Comparison of ENCODE assay signal across 8 cellular contexts in the genomic region with DNA sequence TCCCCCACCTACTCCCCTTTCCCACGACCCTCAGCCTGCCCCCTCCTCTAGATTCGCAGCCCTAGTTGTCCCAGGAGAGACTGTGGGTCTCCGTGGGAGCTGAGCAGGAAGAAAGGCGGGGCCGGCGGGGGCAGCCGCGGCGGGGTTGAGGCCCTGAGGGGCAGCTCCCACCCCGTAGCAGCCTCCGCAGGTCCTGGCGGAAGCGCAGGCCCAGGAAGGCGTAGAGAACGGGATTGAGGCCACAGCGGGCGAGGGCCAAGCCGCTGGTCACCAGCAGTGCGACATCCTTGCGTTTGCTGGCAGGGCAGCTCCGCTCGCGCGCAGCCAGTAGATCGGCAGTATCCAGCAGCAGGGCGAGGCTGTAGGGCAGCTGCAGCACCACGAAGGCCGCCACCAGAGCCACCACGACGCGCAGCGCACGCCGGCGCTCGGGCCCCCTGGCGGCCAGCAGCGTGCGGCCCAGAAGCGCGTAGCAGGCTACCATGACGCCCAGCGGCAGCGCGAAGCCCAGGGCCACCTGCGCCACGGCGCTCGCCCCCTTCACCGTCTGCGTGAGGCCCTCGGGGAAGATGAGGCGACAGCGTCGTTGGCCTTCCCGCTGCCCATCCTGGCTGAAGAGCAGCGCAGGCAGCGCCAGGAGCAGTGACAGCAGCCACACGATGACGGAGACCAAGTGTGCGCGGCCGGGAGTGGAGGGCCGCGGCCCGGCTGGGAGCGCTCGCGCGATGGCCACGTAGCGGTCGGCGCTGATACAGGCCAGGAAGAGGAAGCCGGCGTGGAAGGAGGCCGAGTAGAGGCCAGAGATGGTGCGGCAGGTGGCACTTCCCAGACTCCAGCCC. TPM values are rescaled to one million over a fixed set of nuclear protein-coding genes. Genes with fewer than 3 reads are reported as not detected.
A peak's percentile ranks its signal among the peaks of the same experiment; 100 is the strongest.
DNase-seq lines count a peak whose midpoint lies in the region; ATAC-seq and TF ChIP-seq lines count a peak whose summit lies in the region.

No MANE protein-coding gene starts in this region.

- H3K27ac ChIP-seq in CD4-positive, alpha-beta T cell (ENCODE audit: low read depth, low read length) = no peak overlapping the region

- H3K4me3 ChIP-seq in epithelial cell of proximal tubule (ENCODE audit: low read depth, low read length) = peak overlapping the region; percentile 42
- H3K4me3 ChIP-seq in mucosa of descending colon = no peak overlapping the region

- CTCF ChIA-PET in CD4-positive, alpha-beta T cell (lab: Charles Lee) = interaction anchor here (0.6 to 2.8 kb wide), 10 partner anchors 8 to 804 kb away, joined by 3 to 24 read pairs (median 4); partner anchors contain the start of genes BECN1, DHX8, NKIRAS2 and PSMC3IP

- peaks cover 68% of the 10 kb centered on the region for H3K4me1 Mint-ChIP-seq in CD4-positive, alpha-beta T cell (ENCODE audit: low read depth)
- peaks cover 47 to 90% of the 10 kb centered on the region in 2 donors for H3K4me1 Mint-ChIP-seq in stimulated activated naive B cell treated with anti-CD40 and anti-IgM and Interleukin-4, amounts not matched to agents 10 μg/mL and 1 μg/mL and 100 μg/mL, for 72 hours

- no peaks in the 10 kb centered on the region for H3K36me3 ChIP-seq in mucosa of descending colon (ENCODE audit: low read depth)

- peak; percentile 52 to 79 (median 68) for DNase-seq in CD4-positive, alpha-beta T cell
- DNase-seq in NCI-H82 (lab: John Stamatoyannopoulos, UW) = peak; percentile 87
- DNase-seq in activated T-cell treated with anti-CD3 and anti-CD28 coated beads, Interleukin-2, amount 50 U/mL, for 1 hour = peak; percentile 82
- DNase-seq in epithelial cell of proximal tubule (ENCODE audit: low read depth) = no peak
- peak; percentile 83 to 89 (median 88) for DNase-seq in mucosa of descending colon
- DNase-seq in stimulated activated naive B cell treated with anti-CD40 and anti-IgM and Interleukin-4, amounts not matched to agents 10 μg/mL and 1 μg/mL and 100 μg/mL, for 72 hours = peak; percentile 67

- TF ChIP-seq CTCF in CD4-positive, alpha-beta T cell (IDR thresholded peaks at IDR 0.05) = peak; percentile 84
- TF ChIP-seq CTCF in epithelial cell of proximal tubule (conservative IDR thresholded peaks at IDR 0.05; ENCODE audit: low read depth, low read length) = peak; percentile 77
- TF ChIP-seq CTCF in mucosa of descending colon (IDR thresholded peaks at IDR 0.05) = peak; percentile 91

- no peaks in the 10 kb centered on the region for H3K36me3 Mint-ChIP-seq in CD4-positive, alpha-beta T cell (ENCODE audit: low read depth)
- H3K36me3 Mint-ChIP-seq in stimulated activated naive B cell treated with anti-CD40 and anti-IgM and Interleukin-4, amounts not matched to agents 10 μg/mL and 1 μg/mL and 100 μg/mL, for 72 hours = peaks cover 2 to 6% of the 10 kb centered on the region in 2 donors

- peaks cover 63% of the 10 kb centered on the region for H3K27me3 Mint-ChIP-seq in CD4-positive, alpha-beta T cell
- peaks cover 44 to 69% of the 10 kb centered on the region in 2 donors for H3K27me3 Mint-ChIP-seq in stimulated activated naive B cell treated with anti-CD40 and anti-IgM and Interleukin-4, amounts not matched to agents 10 μg/mL and 1 μg/mL and 100 μg/mL, for 72 hours

- peak overlapping the region; percentile 73 for H3K4me3 Mint-ChIP-seq in CD4-positive, alpha-beta T cell
- H3K4me3 Mint-ChIP-seq in stimulated activated naive B cell treated with anti-CD40 and anti-IgM and Interleukin-4, amounts not matched to agents 10 μg/mL and 1 μg/mL and 100 μg/mL, for 72 hours = peak overlapping the region; percentile 73 to 82

- peaks cover 52% of the 10 kb centered on the region for H3K27me3 ChIP-seq in CD4-positive, alpha-beta T cell (ENCODE audit: control insufficient read depth, insufficient read depth, low read length)

- POLR2A ChIA-PET in CD4-positive, alpha-beta T cell (lab: Charles Lee) = interaction anchor here (0.7 to 4.3 kb wide), 10 partner anchors 9 to 636 kb away, joined by 3 to 22 read pairs (median 3); partner anchors contain the start of genes PSMC3IP, RETREG3, STAT3 and TUBG1

- peak; percentile 35 for ATAC-seq in CD4-positive, alpha-beta T cell (ENCODE audit: poor library complexity)
- ATAC-seq in HG02798 (IDR thresholded peaks at IDR 0.05; ENCODE audit: poor library complexity, unreplicated experiment) (peak; percentile 22), mucosa of descending colon (peak; percentile 63), HG02938 (IDR thresholded peaks at IDR 0.05; ENCODE audit: unreplicated experiment) (no peak)
- peak; percentile 54 to 63 for ATAC-seq in stimulated activated naive B cell treated with anti-CD40 and anti-IgM and Interleukin-4, amounts not matched to agents 10 μg/mL and 1 μg/mL and 100 μg/mL, for 72 hours (replicated peaks)

- H3K9me3 Mint-ChIP-seq in CD4-positive, alpha-beta T cell = no peaks in the 10 kb centered on the region
- peaks cover 0 to 2% of the 10 kb centered on the region in 2 donors for H3K9me3 Mint-ChIP-seq in stimulated activated naive B cell treated with anti-CD40 and anti-IgM and Interleukin-4, amounts not matched to agents 10 μg/mL and 1 μg/mL and 100 μg/mL, for 72 hours

- peaks cover 72% of the 10 kb centered on the region for H3K4me1 ChIP-seq in mucosa of descending colon (ENCODE audit: low read depth)

- peak overlapping the region; percentile 79 for H3K27ac Mint-ChIP-seq in CD4-positive, alpha-beta T cell
- peak overlapping the region; percentile 85 for H3K27ac Mint-ChIP-seq in stimulated activated naive B cell treated with anti-CD40 and anti-IgM and Interleukin-4, amounts not matched to agents 10 μg/mL and 1 μg/mL and 100 μg/mL, for 72 hours

- H3K9me3 ChIP-seq in CD4-positive, alpha-beta T cell (ENCODE audit: control insufficient read depth, low read length) = no peaks in the 10 kb centered on the region
- H3K9me3 ChIP-seq in mucosa of descending colon = no peaks in the 10 kb centered on the region

- intact Hi-C loops in CD4-positive, alpha-beta T cell (cut with DNase I, micrococcal nuclease) = loop anchor here (1.0 to 10.0 kb wide), 5 partner anchors 63 to 1445 kb away; partner anchors contain the start of genes HDAC5 (in 1 of the 2), RETREG3 (in 1 of the 2) and TUBG1 (in 1 of the 2)
- intact Hi-C loops in mucosa of descending colon (cut with DNase I, micrococcal nuclease) = loop anchor here in 1 of 2 donors (10.0 kb wide), 1 partner anchor 105 kb away; the partner anchor contains the start of gene PSMC3IP

RNA-seq across cellular contexts. Expression of gene CCR10, which starts 1.9 kb away (rescaled TPM):
- total RNA-seq in CD4-positive, alpha-beta T cell = 1 to 10 TPM; 1.5 to 2.4 TPM
- total RNA-seq in epithelial cell of proximal tubule (3.0 and 6.5 TPM in 2 replicates), mucosa of descending colon (1 to 10 TPM in 2 of 3 donors, not detected in 1; 1.6 to 2.6 TPM)

RNA-seq across cellular contexts. Expression of gene CNTNAP1, which starts 2.6 kb away (rescaled TPM):
- 1 to 10 TPM; 4.4 to 4.5 TPM for total RNA-seq in CD4-positive, alpha-beta T cell
- 4.1 and 11.8 TPM in 2 replicates for total RNA-seq in epithelial cell of proximal tubule
- total RNA-seq in mucosa of descending colon = 10 to 100 TPM in 1 of 3 donors, 1 to 10 TPM in 2; 1.4 to 37.4 (median 7.1) TPM

RNA-seq across cellular contexts. Expression of gene PLEKHH3, which starts 2.9 kb away (rescaled TPM):
- total RNA-seq in CD4-positive, alpha-beta T cell = 1 to 10 TPM in 1 of 2 experiments, under 1 TPM in 1; 0.60 to 1.1 TPM
- total RNA-seq in epithelial cell of proximal tubule (8.5 and 19.1 TPM in 2 replicates), mucosa of descending colon (10 to 100 TPM in 2 of 3 donors, 1 to 10 TPM in 1; 4.3 to 27.5 (median 10.4) TPM)

RNA-seq across cellular contexts. Expression of gene TUBG2, which starts 20.6 kb away (rescaled TPM):
- 1 to 10 TPM; 9.0 to 9.7 TPM for total RNA-seq in CD4-positive, alpha-beta T cell
- total RNA-seq in epithelial cell of proximal tubule (8.2 and 14.2 TPM in 2 replicates), mucosa of descending colon (10 to 100 TPM in 1 of 3 donors, 1 to 10 TPM in 2; 1.8 to 24.9 (median 6.1) TPM)
